In the genomic region with DNA sequence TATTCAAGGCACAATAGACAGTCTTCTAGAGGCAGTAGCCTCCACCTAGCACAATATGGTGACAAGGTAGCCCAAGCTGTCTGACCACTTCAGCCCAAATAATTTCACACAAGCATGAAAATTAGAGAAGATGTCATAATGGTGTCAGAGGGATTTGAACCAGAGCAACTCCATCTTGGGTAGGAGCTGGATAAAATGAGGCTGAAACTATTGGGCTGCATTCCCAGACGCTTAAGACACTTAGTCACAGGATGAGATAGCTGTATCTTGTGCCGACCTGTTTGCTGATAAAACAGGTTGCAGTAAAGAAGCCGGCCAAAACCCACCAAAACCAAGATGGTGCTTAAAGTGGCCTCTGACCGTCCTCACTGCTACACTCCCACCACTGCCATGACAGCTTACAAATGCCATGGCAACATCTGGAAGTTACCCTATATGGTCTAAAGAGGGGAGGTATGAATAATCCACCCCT, we compare ENCODE assay signal across 1 cellular context.
TF ChIP-seq lines count a peak whose summit lies in the region.

No MANE protein-coding gene starts in this region.

TF ChIP-seq in GM23338, 12 proteins besides CTCF, POLR2A, EP300 and RAD21 (continued from another document):
- TF ChIP-seq REST (IDR thresholded peaks at IDR 0.05; ENCODE audit: unreplicated experiment) = no peak
- no peak for TF ChIP-seq ZNF114 (CRISPR knock-in tag; IDR thresholded peaks at IDR 0.05)
- no peak for TF ChIP-seq POLR2AphosphoS5 (IDR thresholded peaks at IDR 0.05; ENCODE audit: low read depth)
- TF ChIP-seq EZH2 (IDR thresholded peaks at IDR 0.05; ENCODE audit: low read depth, unreplicated experiment) = no peak
- TF ChIP-seq STAT1 (IDR thresholded peaks at IDR 0.05; ENCODE audit: unreplicated experiment) = no peak
